8 cellular contexts compared by ENCODE assay signal in genomic region chr10:31320598-31321211, GRCh38. TPM values are rescaled to one million over a fixed set of nuclear protein-coding genes. Genes with fewer than 3 reads are reported as not detected.
DNase-seq lines count a peak whose midpoint lies in the region; ATAC-seq, FAIRE-seq and TF ChIP-seq lines count a peak whose summit lies in the region.

No MANE protein-coding gene starts in this region.

- TF ChIP-seq POLR2A in GM12892 (IDR thresholded peaks at IDR 0.05; ENCODE audit: low read depth, low read length), result no peak; the same call in 1 of the 2 replicates

- DNase-seq in A172 (ENCODE audit: low spot score), result peak; percentile 35
- DNase-seq in GM12892 (ENCODE audit: insufficient read length), result peak; percentile 16
- peak in 4 of 5 experiments; percentile 11 to 52 (median 16) for DNase-seq in T-helper 2 cell
- DNase-seq in cardiac fibroblast (ENCODE audit: low read depth in 2 of 2), result peak; percentile 63 to 65
- DNase-seq in islet precursor cell, result peak; percentile 64
- DNase-seq in small intestine, result no peak

- H3K9me3 ChIP-seq in HUES64 (ENCODE audit: insufficient read depth, low read depth, low read length), result no peaks in the 10 kb centered on the region
- no peaks in the 10 kb centered on the region for H3K9me3 ChIP-seq in small intestine (ENCODE audit: control insufficient read depth, low read depth)

- H3K9ac ChIP-seq in HUES64 (ENCODE audit: low read depth, low read length), result no peak overlapping the region

- TF ChIP-seq CTCF in cardiac fibroblast (IDR thresholded peaks at IDR 0.05; ENCODE audit: low read depth, low read length), result no peak

- H3K27me3 ChIP-seq in HUES64 (ENCODE audit: insufficient read depth, low read length), result peaks cover 80% of the 10 kb centered on the region
- peaks cover 0 to 9% of the 10 kb centered on the region in 2 donors for H3K27me3 ChIP-seq in small intestine (ENCODE audit: control insufficient read depth in 2 of 2, insufficient read depth in 2 of 2, low read length in 2 of 2)

- no peaks in the 10 kb centered on the region for H3K36me3 ChIP-seq in HUES64 (ENCODE audit: insufficient read depth, low read length)
- no peaks in the 10 kb centered on the region for H3K36me3 ChIP-seq in small intestine (ENCODE audit: control insufficient read depth in 2 of 2, insufficient read depth in 2 of 2, low read length in 2 of 2)

- H3K27ac ChIP-seq in HUES64 (ENCODE audit: low read depth, low read length), result no peak overlapping the region
- H3K27ac ChIP-seq in small intestine (ENCODE audit: low read depth in 1 of 2, low read length in 1 of 2), result peak overlapping the region in 1 of 2 donors; percentile 94

- H3K4me3 ChIP-seq in HUES64 (ENCODE audit: low read length), result peak overlapping the region; percentile 100
- H3K4me3 ChIP-seq in cardiac fibroblast (replicated peaks in 1 of 2; ENCODE audit: low read depth in 2 of 2, low read length in 2 of 2), result peak overlapping the region; percentile 72 to 91
- peak overlapping the region; percentile 76 to 87 for H3K4me3 ChIP-seq in small intestine (ENCODE audit: low read depth in 1 of 2, low read length in 2 of 2)

- FAIRE-seq in GM12892 (lab: Jason Lieb, UNC), result peak; percentile 88
- FAIRE-seq in small intestine (lab: Jason Lieb, UNC), result no peak

- WGBS in HUES64, result under 1% methylated on average over 40 of the region's 43 CpGs
- WGBS in small intestine, 3 donors, result 0 to 2% (median 1%) methylated on average over 42 to 43 of the region's 43 CpGs

- ATAC-seq in HG03025 (IDR thresholded peaks at IDR 0.05; ENCODE audit: low FRiP score, unreplicated experiment), result no peak

- peaks cover 8% of the 10 kb centered on the region; the same call in 1 of the 2 replicates for H3K4me1 ChIP-seq in HUES64 (ENCODE audit: insufficient read depth, low read length)
- no peaks in the 10 kb centered on the region for H3K4me1 ChIP-seq in small intestine (ENCODE audit: control insufficient read depth in 2 of 2, insufficient read depth in 1 of 2, low read depth in 1 of 2, low read length in 1 of 2)

RNA-seq across cellular contexts. Expression of gene ZEB1, which starts 1.7 kb away (rescaled TPM):
- total RNA-seq in A172 (2014; rRNA removed; shearing (Covaris generic)), result 22.4 and 25.1 TPM in 2 replicates
- 19.9 TPM for polyA plus RNA-seq in GM12892 (2012; ENCODE audit: missing spikeins)
- polyA plus RNA-seq in HUES64 (2013, experiment 1 of 2), result 4.6 TPM
- 9.0 TPM for polyA plus RNA-seq in HUES64 (2013, experiment 2 of 2)
- 1 to 10 TPM; 2.7 to 7.2 (median 6.5) TPM for polyA plus RNA-seq in small intestine
